9 cellular contexts compared by ENCODE assay signal in genomic region chr6:163338671-163339405, GRCh38.
A peak's percentile ranks its signal among the peaks of the same experiment; 100 is the strongest.
DNase-seq lines count a peak whose midpoint lies in the region; ATAC-seq and TF ChIP-seq lines count a peak whose summit lies in the region.
"Had no signal": no experiment of that assay in that cellular context is flagged by ENCODE, and none has a peak within 500 bp of the region (broad histone marks: within the 10 kb centered on the region; RNA-seq: fewer than 3 reads in every experiment).

No MANE protein-coding gene starts in this region.

- no peak overlapping the region for H3K23ac ChIP-seq in mesenchymal stem cell (ENCODE audit: low read length in 2 of 2)

- no peak overlapping the region for H2BK120ac ChIP-seq in mesenchymal stem cell (ENCODE audit: low read depth, low read length)

- peak overlapping the region; percentile 2 for H4K8ac ChIP-seq in mesenchymal stem cell (ENCODE audit: low read length)

- H3K4me1 ChIP-seq in mesenchymal stem cell (ENCODE audit: control insufficient read depth, insufficient read depth, low read depth, low read length) (peaks cover 4% of the 10 kb centered on the region), esophagus squamous epithelium (peaks cover 8 to 31% (median 10%) of the 10 kb centered on the region in 3 donors)

- H2AFZ ChIP-seq in mesenchymal stem cell (ENCODE audit: low read depth, low read length) = no peak overlapping the region

- no peak overlapping the region for H2BK5ac ChIP-seq in mesenchymal stem cell (ENCODE audit: low read depth, low read length, poor library complexity, severe bottlenecking)

- H3K9ac ChIP-seq in mesenchymal stem cell (ENCODE audit: low read length) = peak overlapping the region; percentile 17

- H2BK12ac ChIP-seq in mesenchymal stem cell (ENCODE audit: low read length in 2 of 2) = no peak overlapping the region

- no peaks in the 10 kb centered on the region for H3K9me3 ChIP-seq in mesenchymal stem cell (ENCODE audit: control insufficient read depth, low read length)
- no peaks in the 10 kb centered on the region for H3K9me3 ChIP-seq in esophagus squamous epithelium

- H4K91ac ChIP-seq in mesenchymal stem cell (ENCODE audit: low read length) = no peak overlapping the region

- no peaks in the 10 kb centered on the region for H3K79me1 ChIP-seq in mesenchymal stem cell (replicated peaks; ENCODE audit: low read length, poor library complexity, severe bottlenecking)

- H3K27me3 ChIP-seq in mesenchymal stem cell (ENCODE audit: control insufficient read depth in 1 of 2, insufficient read depth in 1 of 2, low read length in 2 of 2) (no peaks in the 10 kb centered on the region), esophagus squamous epithelium (no peaks in the 10 kb centered on the region)

- no peak overlapping the region for H2BK15ac ChIP-seq in mesenchymal stem cell (ENCODE audit: low read depth, poor library complexity, severe bottlenecking)

- H3K18ac ChIP-seq in mesenchymal stem cell (ENCODE audit: low read depth in 1 of 2, low read length in 2 of 2) = no peak overlapping the region

- no peak overlapping the region for H2AK5ac ChIP-seq in mesenchymal stem cell (ENCODE audit: low read length, severe bottlenecking)

- intact Hi-C loops in esophagus squamous epithelium (cut with DNase I) = no loop called here

- H3K4ac ChIP-seq in mesenchymal stem cell (ENCODE audit: low read depth in 1 of 2, low read length in 2 of 2) = no peak overlapping the region

- no peak for ATAC-seq in GM18511 (IDR thresholded peaks at IDR 0.05; ENCODE audit: unreplicated experiment)
- ATAC-seq in HG02610 (IDR thresholded peaks at IDR 0.05; ENCODE audit: unreplicated experiment) = no peak

- no peaks in the 10 kb centered on the region for H3K36me3 ChIP-seq in mesenchymal stem cell (ENCODE audit: control insufficient read depth in 1 of 2, insufficient read depth in 2 of 2, low read depth in 1 of 2, low read length in 2 of 2)
- H3K36me3 ChIP-seq in esophagus squamous epithelium = no peaks in the 10 kb centered on the region

- no peak overlapping the region for H3K4me2 ChIP-seq in mesenchymal stem cell (ENCODE audit: low read length, poor library complexity, severe bottlenecking)

- H3K27ac ChIP-seq in mesenchymal stem cell (ENCODE audit: low read length, poor library complexity, severe bottlenecking) = no peak overlapping the region
- peak overlapping the region in 1 of 4 donors; percentile 26 for H3K27ac ChIP-seq in esophagus squamous epithelium

- TF ChIP-seq POLR2A in esophagus squamous epithelium (IDR thresholded peaks at IDR 0.05) = no peak

- H3K14ac ChIP-seq in mesenchymal stem cell (ENCODE audit: low read length in 2 of 2) = no peak overlapping the region

- 77% methylated on average over 12 of the region's 12 CpGs for WGBS in mesenchymal stem cell
- 61 to 72% methylated on average over 12 of the region's 12 CpGs for WGBS in esophagus squamous epithelium, 2 donors

- no peak overlapping the region for H3K4me3 ChIP-seq in AG10803 (ENCODE audit: low read length)
- H3K4me3 ChIP-seq in epithelial cell of esophagus (ENCODE audit: low read length) = no peak overlapping the region
- no peak overlapping the region for H3K4me3 ChIP-seq in mesenchymal stem cell (ENCODE audit: insufficient read depth in 1 of 2, low read depth in 1 of 2, low read length in 2 of 2)
- no peak overlapping the region for H3K4me3 ChIP-seq in esophagus squamous epithelium

- DNase-seq in AG10803 (ENCODE audit: low read depth) (peak; percentile 65), NCI-H69 (lab: John Stamatoyannopoulos, UW) (peak; percentile 16), epithelial cell of esophagus (ENCODE audit: low read depth) (peak; percentile 5), mesenchymal stem cell (peak; percentile 82), NOMO-1 (lab: John Stamatoyannopoulos, UW; ENCODE audit: unreplicated experiment in 2 of 2) (no peak), esophagus squamous epithelium (lab: John Stamatoyannopoulos, UW) (no peak)
- DNase-seq: NCI-H446 treated with DMSO at 0.1 percent for 48 hours had no signal

- TF ChIP-seq CTCF in AG10803 (conservative IDR thresholded peaks at IDR 0.05; ENCODE audit: low read length) (no peak), epithelial cell of esophagus (IDR thresholded peaks at IDR 0.05; ENCODE audit: insufficient read depth, low read depth, low read length, missing control alignments) (no peak), esophagus squamous epithelium (IDR thresholded peaks at IDR 0.05) (no peak)

Comparison
In these comparisons a context has a peak if more than half of its experiments do, and no peak if none do; other contexts are left out.
1. DNase-seq: peak in AG10803 (single experiment), NCI-H69 (single experiment), epithelial cell of esophagus (single experiment) and mesenchymal stem cell (single experiment); none in NOMO-1 (0 of 2) and esophagus squamous epithelium (single experiment).